Comparison of ENCODE assay signal across 8 cellular contexts in genomic region chr17:7845359-7846062, GRCh38.
DNase-seq lines count a peak whose midpoint lies in the region; ATAC-seq lines count a peak whose summit lies in the region.

No MANE protein-coding gene starts in this region.

- no peaks in the 10 kb centered on the region for H3K27me3 Mint-ChIP-seq in T-helper 1 cell treated with Interleukin-12 subunit alpha and Interleukin-12 subunit beta and Interleukin-4 antibody, amounts not matched to agents 30 μg/mL and 1 μg/mL, for 36 hours (ENCODE audit: low read depth)
- H3K27me3 Mint-ChIP-seq in activated naive CD8-positive, alpha-beta T cell, result no peaks in the 10 kb centered on the region

- H3K27ac ChIP-seq in iPS-20b (ENCODE audit: low read length), result no peak overlapping the region
- H3K27ac ChIP-seq in subcutaneous abdominal adipose tissue (ENCODE audit: low read depth, low read length), result peak overlapping the region; percentile 100

- peaks cover 39% of the 10 kb centered on the region for H3K27me3 ChIP-seq in iPS-20b (ENCODE audit: insufficient read depth, low read length)
- H3K27me3 ChIP-seq in subcutaneous abdominal adipose tissue (ENCODE audit: control insufficient read depth in 5 of 5, insufficient read depth in 4 of 5, low read length in 5 of 5), result peaks cover 0 to 6% (median 0%) of the 10 kb centered on the region in 5 donors

- H3K36me3 ChIP-seq in iPS-20b (ENCODE audit: insufficient read depth, low read depth, low read length) (peaks cover 8% of the 10 kb centered on the region; the same call in 1 of the 2 replicates), subcutaneous abdominal adipose tissue (ENCODE audit: control insufficient read depth in 5 of 5, insufficient read depth in 5 of 5, low read length in 5 of 5) (peaks cover 0 to 51% (median 43%) of the 10 kb centered on the region in 5 donors)

- H3K4me1 ChIP-seq in iPS-20b (ENCODE audit: insufficient read depth, low read length) (0 out of 2 replicates have a peak, but pooled peaks cover 3% of the 10 kb centered on the region), subcutaneous abdominal adipose tissue (ENCODE audit: control insufficient read depth in 5 of 5, insufficient read depth in 5 of 5, low read length in 5 of 5) (peaks cover 12 to 40% (median 27%) of the 10 kb centered on the region in 5 donors)

- peaks cover 38% of the 10 kb centered on the region for H3K4me1 Mint-ChIP-seq in T-helper 1 cell treated with Interleukin-12 subunit alpha and Interleukin-12 subunit beta and Interleukin-4 antibody, amounts not matched to agents 30 μg/mL and 1 μg/mL, for 36 hours (ENCODE audit: low read depth)
- H3K4me1 Mint-ChIP-seq in activated naive CD8-positive, alpha-beta T cell (ENCODE audit: low read depth), result peaks cover 30% of the 10 kb centered on the region

- no peak for ATAC-seq in GM18861 (IDR thresholded peaks at IDR 0.05; ENCODE audit: unreplicated experiment)

- no peaks in the 10 kb centered on the region for H3K9me3 ChIP-seq in iPS-20b (ENCODE audit: insufficient read depth, low read depth, low read length)
- H3K9me3 ChIP-seq in subcutaneous abdominal adipose tissue (ENCODE audit: control insufficient read depth in 5 of 5, low read length in 5 of 5), result no peaks in the 10 kb centered on the region

- H3K4me3 ChIP-seq in iPS-20b (ENCODE audit: low read length) (peak overlapping the region; percentile 92; the same call in 1 of the 2 replicates), subcutaneous abdominal adipose tissue (ENCODE audit: low read depth in 1 of 5, low read length in 5 of 5) (peak overlapping the region; percentile 48 to 94 (median 91))

- peaks cover 20% of the 10 kb centered on the region for H3K36me3 Mint-ChIP-seq in T-helper 1 cell treated with Interleukin-12 subunit alpha and Interleukin-12 subunit beta and Interleukin-4 antibody, amounts not matched to agents 30 μg/mL and 1 μg/mL, for 36 hours (ENCODE audit: low read depth)
- peaks cover 4% of the 10 kb centered on the region for H3K36me3 Mint-ChIP-seq in activated naive CD8-positive, alpha-beta T cell

- DNase-seq in T-helper 1 cell (no peak), NCI-H524 (lab: John Stamatoyannopoulos, UW) (no peak), NOMO-1 treated with DMSO at 0.1 percent for 48 hours (lab: John Stamatoyannopoulos, UW; ENCODE audit: unreplicated experiment) (no peak)

- H3K4me3 Mint-ChIP-seq in T-helper 1 cell treated with Interleukin-12 subunit alpha and Interleukin-12 subunit beta and Interleukin-4 antibody, amounts not matched to agents 30 μg/mL and 1 μg/mL, for 36 hours, result peak overlapping the region; percentile 94
- H3K4me3 Mint-ChIP-seq in activated naive CD8-positive, alpha-beta T cell, result peak overlapping the region; percentile 95

- H3K9me3 Mint-ChIP-seq in T-helper 1 cell treated with Interleukin-12 subunit alpha and Interleukin-12 subunit beta and Interleukin-4 antibody, amounts not matched to agents 30 μg/mL and 1 μg/mL, for 36 hours, result no peaks in the 10 kb centered on the region
- no peaks in the 10 kb centered on the region for H3K9me3 Mint-ChIP-seq in activated naive CD8-positive, alpha-beta T cell (ENCODE audit: low read depth)

- H3K27ac Mint-ChIP-seq in T-helper 1 cell treated with Interleukin-12 subunit alpha and Interleukin-12 subunit beta and Interleukin-4 antibody, amounts not matched to agents 30 μg/mL and 1 μg/mL, for 36 hours, result peak overlapping the region; percentile 96
- peak overlapping the region; percentile 99 for H3K27ac Mint-ChIP-seq in activated naive CD8-positive, alpha-beta T cell

- no peak overlapping the region for H3K9ac ChIP-seq in iPS-20b (ENCODE audit: low read depth, low read length)
- H3K9ac ChIP-seq in subcutaneous abdominal adipose tissue (ENCODE audit: low read length in 5 of 5), result peak overlapping the region in 4 of 5 donors; percentile 92 to 98 (median 96)
